14 cellular contexts compared by ENCODE assay signal in the genomic region with DNA sequence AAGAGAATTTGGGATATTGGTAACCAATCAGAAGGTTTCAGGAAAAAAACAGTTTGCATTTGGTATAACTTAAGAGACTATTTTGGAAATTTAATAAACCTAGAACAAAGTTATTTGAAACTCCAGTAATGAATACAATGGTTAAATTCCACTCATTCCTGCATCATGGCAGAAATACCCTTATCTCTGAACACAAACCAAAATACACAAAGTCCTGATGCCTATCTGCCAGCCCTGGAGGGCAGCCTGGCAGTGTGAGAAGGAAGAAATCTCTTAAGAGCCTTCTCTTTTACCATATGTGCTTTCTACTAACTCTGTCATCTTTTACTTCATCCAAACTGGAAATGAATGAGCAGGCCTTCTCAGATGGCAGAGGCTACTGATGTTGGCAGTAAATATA.
DNase-seq lines count a peak whose midpoint lies in the region; ATAC-seq and TF ChIP-seq lines count a peak whose summit lies in the region.
"Had no signal": no experiment of that assay in that cellular context is flagged by ENCODE, and none has a peak within 500 bp of the region (broad histone marks: within the 10 kb centered on the region; RNA-seq: fewer than 3 reads in every experiment).

No MANE protein-coding gene starts in this region.

- intact Hi-C loops in MCF 10A (cut with micrococcal nuclease) (loop anchor here (5.0 kb wide), 1 partner anchor 101 kb away; no protein-coding TSS in a partner anchor), breast epithelium (cut with DNase I; ENCODE audit: low total_unique reads) (no loop called here), stomach (cut with DNase I; ENCODE audit: low total_unique reads) (no loop called here), sciatic nerve (cut with DNase I) (no loop called here)

- DNase-seq in MCF 10A (ENCODE audit: unreplicated experiment) (no peak), breast epithelium (ENCODE audit: low spot score in 2 of 2) (no peak), WTC11 (ENCODE audit: low spot score) (no peak), glomerular visceral epithelial cell (ENCODE audit: extremely low spot score) (peak; percentile 31), stomach (peak; percentile 35), DMS153 (lab: John Stamatoyannopoulos, UW) (no peak), sciatic nerve (ENCODE audit: low spot score) (no peak)
- DNase-seq: 8988T; activated CD8-positive, alpha-beta memory T cell treated with anti-CD3 and anti-CD28 coated beads for 24 hours; left cardiac atrium; NCI-H1048; NCI-H446 had no signal

- no peak overlapping the region for H3K4me3 Mint-ChIP-seq in MCF 10A (ENCODE audit: unreplicated experiment)
- peak overlapping the region; percentile 48 for H3K4me3 Mint-ChIP-seq in WTC11

- no peak for TF ChIP-seq EP300 in stomach (IDR thresholded peaks at IDR 0.05)

- H3K9me3 ChIP-seq in breast epithelium = no peaks in the 10 kb centered on the region
- no peaks in the 10 kb centered on the region for H3K9me3 ChIP-seq in stomach

- no peaks in the 10 kb centered on the region for H3K36me3 Mint-ChIP-seq in MCF 10A (ENCODE audit: insufficient read depth, unreplicated experiment)
- H3K36me3 Mint-ChIP-seq in WTC11 = peaks cover 12% of the 10 kb centered on the region

- CTCF ChIA-PET in MCF 10A (lab: Yijun Ruan, JAX) = interaction anchor here (0.8 to 1.5 kb wide), 2 partner anchors 10 to 163 kb away, joined by 3 to 4 read pairs; no protein-coding TSS in a partner anchor
- CTCF ChIA-PET in WTC11 (lab: Charles Lee) = interaction anchor here (1.2 to 1.6 kb wide), 2 partner anchors 11 to 15 kb away, joined by 3 to 4 read pairs; no protein-coding TSS in a partner anchor

- TF ChIP-seq POLR2A in breast epithelium (IDR thresholded peaks at IDR 0.05) = no peak
- no peak for TF ChIP-seq POLR2A in stomach (IDR thresholded peaks at IDR 0.05)

- H3K36me3 ChIP-seq in breast epithelium (no peaks in the 10 kb centered on the region), stomach (no peaks in the 10 kb centered on the region)

- H3K4me3 ChIP-seq in breast epithelium (no peak overlapping the region), stomach (no peak overlapping the region)

- POLR2A ChIA-PET in MCF 10A (lab: Yijun Ruan, JAX) (no interaction called here), WTC11 (lab: Charles Lee) (no interaction called here)

- H3K4me1 Mint-ChIP-seq in MCF 10A (ENCODE audit: insufficient read depth, unreplicated experiment) (peaks cover 23% of the 10 kb centered on the region), WTC11 (peaks cover 58% of the 10 kb centered on the region)

- H3K27ac ChIP-seq in breast epithelium (no peak overlapping the region), stomach (no peak overlapping the region)

- TF ChIP-seq CTCF in MCF 10A (IDR thresholded peaks at IDR 0.05; ENCODE audit: unreplicated experiment) (no peak), breast epithelium (IDR thresholded peaks at IDR 0.05) (no peak), WTC11 (IDR thresholded peaks at IDR 0.05) (no peak), stomach (IDR thresholded peaks at IDR 0.05) (no peak)

- H3K9me3 Mint-ChIP-seq in MCF 10A (ENCODE audit: unreplicated experiment) (peaks cover 6% of the 10 kb centered on the region), WTC11 (peaks cover 12% of the 10 kb centered on the region)
- H3K9me3 Mint-ChIP-seq: neural crest cell had no signal

- H3K27me3 ChIP-seq in breast epithelium (no peaks in the 10 kb centered on the region), stomach (no peaks in the 10 kb centered on the region)

- no TSS peak for BruUV-seq in MCF 10A (replicated peaks; lab: Mats Ljungman, UMichigan)

- no peaks in the 10 kb centered on the region for H3K4me1 ChIP-seq in breast epithelium
- H3K4me1 ChIP-seq in stomach = peaks cover 0 to 16% (median 5%) of the 10 kb centered on the region in 4 donors

- peak overlapping the region; percentile 72 for H3K27ac Mint-ChIP-seq in MCF 10A (ENCODE audit: low read depth, unreplicated experiment)
- peak overlapping the region; percentile 95 for H3K27ac Mint-ChIP-seq in WTC11

- no peaks in the 10 kb centered on the region for H3K27me3 Mint-ChIP-seq in MCF 10A (ENCODE audit: insufficient read depth, unreplicated experiment)
- H3K27me3 Mint-ChIP-seq in WTC11 (ENCODE audit: low read depth) = no peaks in the 10 kb centered on the region

- ATAC-seq in WTC11 (no peak), HG02588 (IDR thresholded peaks at IDR 0.05; ENCODE audit: unreplicated experiment) (no peak), sciatic nerve (no peak)

TF ChIP-seq in WTC11, 78 proteins besides CTCF, POLR2A, EP300 and RAD21:
- TF ChIP-seq PRRX2 (CRISPR knock-in tag; IDR thresholded peaks at IDR 0.05) (no peak), FOXJ3 (CRISPR knock-in tag; IDR thresholded peaks at IDR 0.05; ENCODE audit: borderline replicate concordance) (no peak), ZNF671 (CRISPR knock-in tag; IDR thresholded peaks at IDR 0.05) (no peak), SMAD3 (CRISPR knock-in tag; IDR thresholded peaks at IDR 0.05; ENCODE audit: borderline replicate concordance) (no peak), ZNF396 (CRISPR knock-in tag; IDR thresholded peaks at IDR 0.05; ENCODE audit: borderline replicate concordance) (no peak), RELA (CRISPR knock-in tag; IDR thresholded peaks at IDR 0.05; ENCODE audit: borderline replicate concordance) (no peak), JUN (CRISPR knock-in tag; IDR thresholded peaks at IDR 0.05) (no peak)

Comparison
In these comparisons a context has a peak if more than half of its experiments do, and no peak if none do; other contexts are left out.
1. DNase-seq: peak in glomerular visceral epithelial cell (single experiment) and stomach (single experiment); none in MCF 10A (single experiment), breast epithelium (0 of 2), WTC11 (single experiment), DMS153 (single experiment) and sciatic nerve (single experiment).